ENCODE assay signal across 13 cellular contexts in genomic region chr1:205913451-205914204, GRCh38. TPM values are rescaled to one million over a fixed set of nuclear protein-coding genes. Genes with fewer than 3 reads are reported as not detected.
DNase-seq lines count a peak whose midpoint lies in the region; ATAC-seq, FAIRE-seq and TF ChIP-seq lines count a peak whose summit lies in the region.
"Had no signal": no experiment of that assay in that cellular context is flagged by ENCODE, and none has a peak within 500 bp of the region (broad histone marks: within the 10 kb centered on the region; RNA-seq: fewer than 3 reads in every experiment).

No MANE protein-coding gene starts in this region.

- ATAC-seq in HepG2 (no peak), HG03469 (IDR thresholded peaks at IDR 0.05; ENCODE audit: unreplicated experiment) (no peak), GM18858 (IDR thresholded peaks at IDR 0.05; ENCODE audit: unreplicated experiment) (no peak)
- ATAC-seq: T-helper 17 cell had no signal

- CTCF ChIA-PET in HepG2 (lab: Yijun Ruan, JAX; ENCODE audit: low intra/inter-chr PET ratio, low total read pairs), result no interaction called here
- CTCF ChIA-PET in endothelial cell of umbilical vein (lab: Charles Lee), result interaction anchor here (1.2 to 27.5 kb wide), 2 partner anchors 68 to 122 kb away, joined by 3 to 1606 read pairs; no protein-coding TSS in a partner anchor
- CTCF ChIA-PET in GM10248 (lab: Yijun Ruan, JAX), result interaction anchor here (1.0 to 9.9 kb wide), 2 partner anchors 67 to 255 kb away, joined by 3 to 228 read pairs; no protein-coding TSS in a partner anchor

- H3K4me3 ChIP-seq in liver (ENCODE audit: low read depth in 1 of 3, low read length in 3 of 3) (no peak overlapping the region), HepG2 (replicated peaks in 1 of 3; ENCODE audit: insufficient read depth in 1 of 3, low read depth in 2 of 3, low read length in 3 of 3) (no peak overlapping the region), endothelial cell of umbilical vein (replicated peaks in 1 of 3; ENCODE audit: insufficient read depth in 1 of 3, low read depth in 1 of 3, low read length in 3 of 3) (no peak overlapping the region)
- H3K4me3 ChIP-seq: right lobe of liver had no signal

- dilution Hi-C loops in endothelial cell of umbilical vein (cut with MboI; ENCODE audit: extremely low pct_ligation_motif_present, low sequenced_read_pairs), result no loop called here

- FAIRE-seq in HepG2 (lab: Jason Lieb, UNC) (no peak), endothelial cell of umbilical vein (lab: Jason Lieb, UNC) (no peak)

- BruUV-seq in HepG2 (replicated peaks; lab: Mats Ljungman, UMichigan), result no TSS peak
- no TSS peak for BruUV-seq in endothelial cell of umbilical vein (replicated peaks; lab: Mats Ljungman, UMichigan)

- DNase-seq in HepG2 (ENCODE audit: low spot score) (no peak), endothelial cell of umbilical vein (ENCODE audit: low read depth, low spot score) (peak; percentile 72), mucosa of gallbladder (ENCODE audit: low spot score) (peak; percentile 88), GM13976 (ENCODE audit: low spot score) (no peak), GM10248 (ENCODE audit: extremely low spot score) (no peak)
- DNase-seq: activated T-cell treated with anti-CD3 and anti-CD28 coated beads for 4 hours, cerebellar nuclear complex, T-helper 17 cell had no signal

- H4K20me1 ChIP-seq in HepG2 (ENCODE audit: insufficient read depth, low read length), result no peaks in the 10 kb centered on the region
- no peaks in the 10 kb centered on the region for H4K20me1 ChIP-seq in endothelial cell of umbilical vein (replicated peaks; ENCODE audit: control insufficient read depth, extremely low read depth, insufficient read depth, low read length)

- H3K79me2 ChIP-seq in HepG2 (ENCODE audit: insufficient read depth, low read length) (no peaks in the 10 kb centered on the region), endothelial cell of umbilical vein (ENCODE audit: control insufficient read depth, insufficient read depth, low read length) (no peaks in the 10 kb centered on the region)

- POLR2A ChIA-PET in HepG2 (lab: Yijun Ruan, JAX) (no interaction called here), endothelial cell of umbilical vein (lab: Charles Lee) (no interaction called here), GM10248 (lab: Yijun Ruan, JAX) (no interaction called here)

- no peak for TF ChIP-seq EP300 in HepG2 (IDR thresholded peaks at IDR 0.05; ENCODE audit: low read depth in 2 of 2, low read length in 2 of 2)
- TF ChIP-seq EP300 in HepG2 (CRISPR knock-in tag; IDR thresholded peaks at IDR 0.05; ENCODE audit: borderline replicate concordance), result no peak

- H3K9me3 ChIP-seq in liver (ENCODE audit: control insufficient read depth in 4 of 4, low read length in 3 of 4), result no peaks in the 10 kb centered on the region
- no peaks in the 10 kb centered on the region for H3K9me3 ChIP-seq in HepG2 (ENCODE audit: low read length)
- H3K9me3 ChIP-seq in endothelial cell of umbilical vein (replicated peaks; ENCODE audit: control insufficient read depth, insufficient read depth, low read length), result no peaks in the 10 kb centered on the region
- H3K9me3 ChIP-seq: right lobe of liver had no signal

- H3K27ac ChIP-seq in liver (ENCODE audit: low read depth in 1 of 2, low read length in 2 of 2) (no peak overlapping the region), HepG2 (ENCODE audit: extremely low read length, insufficient read depth, low read length) (no peak overlapping the region), endothelial cell of umbilical vein (ENCODE audit: insufficient read depth, low read depth, low read length) (no peak overlapping the region)
- H3K27ac ChIP-seq: right lobe of liver had no signal

- intact Hi-C loops in HepG2 (cut with micrococcal nuclease; ENCODE audit: unreplicated experiment), result loop anchor here (10.0 kb wide), 1 partner anchor 259 kb away; no protein-coding TSS in a partner anchor
- intact Hi-C loops in endothelial cell of umbilical vein (cut with micrococcal nuclease), result loop anchor here (10.0 kb wide), 1 partner anchor 319 kb away; no protein-coding TSS in a partner anchor

- TF ChIP-seq POLR2A in HepG2 (IDR thresholded peaks at IDR 0.05; ENCODE audit: insufficient read depth in 1 of 2, low read depth in 2 of 2, low read length in 2 of 2) (no peak), endothelial cell of umbilical vein (IDR thresholded peaks at IDR 0.05; ENCODE audit: low read depth, low read length) (no peak)

- H3K36me3 ChIP-seq in liver (ENCODE audit: control insufficient read depth in 4 of 4, insufficient read depth in 3 of 4, low read depth in 1 of 4, low read length in 3 of 4), result no peaks in the 10 kb centered on the region
- H3K36me3 ChIP-seq in HepG2 (replicated peaks in 1 of 2; ENCODE audit: control insufficient read depth in 1 of 2, insufficient read depth in 2 of 2, low read length in 2 of 2), result no peaks in the 10 kb centered on the region
- no peaks in the 10 kb centered on the region for H3K36me3 ChIP-seq in endothelial cell of umbilical vein (ENCODE audit: control insufficient read depth in 2 of 2, extremely low read depth in 1 of 2, insufficient read depth in 2 of 2, low read length in 2 of 2)
- H3K36me3 ChIP-seq: right lobe of liver had no signal

- H3K9ac ChIP-seq in liver (ENCODE audit: low read depth in 1 of 2, low read length in 2 of 2) (no peak overlapping the region), HepG2 (ENCODE audit: insufficient read depth, low read depth, low read length) (no peak overlapping the region), endothelial cell of umbilical vein (replicated peaks; ENCODE audit: extremely low read depth, insufficient read depth, low read length) (no peak overlapping the region)

- no peak overlapping the region for H2AFZ ChIP-seq in HepG2 (ENCODE audit: low read length)
- H2AFZ ChIP-seq in endothelial cell of umbilical vein (ENCODE audit: low read depth, low read length), result no peak overlapping the region

- no peak overlapping the region for H3K4me2 ChIP-seq in HepG2 (ENCODE audit: low read depth, low read length)
- H3K4me2 ChIP-seq in endothelial cell of umbilical vein (ENCODE audit: insufficient read depth, low read length), result no peak overlapping the region

- TF ChIP-seq CTCF in liver (IDR thresholded peaks at IDR 0.05; ENCODE audit: low read depth, low read length, missing input control) (no peak), HepG2 (CRISPR knock-in tag; IDR thresholded peaks at IDR 0.05) (no peak), endothelial cell of umbilical vein (IDR thresholded peaks at IDR 0.05; ENCODE audit: extremely low read depth in 1 of 2, insufficient read depth in 1 of 2, low read depth in 1 of 2, low read length in 2 of 2) (no peak), GM13976 (IDR thresholded peaks at IDR 0.05; ENCODE audit: borderline replicate concordance, control extremely low read depth, extremely low read depth, insufficient read depth, missing control alignments) (no peak), GM10248 (IDR thresholded peaks at IDR 0.05; ENCODE audit: control extremely low read depth, extremely low read depth, low read depth, missing control alignments) (no peak)

- H3K4me1 ChIP-seq in liver (ENCODE audit: control insufficient read depth in 4 of 4, insufficient read depth in 4 of 4, low read length in 3 of 4), result no peaks in the 10 kb centered on the region
- peaks cover 12% of the 10 kb centered on the region; the same call in 1 of the 2 replicates for H3K4me1 ChIP-seq in HepG2 (ENCODE audit: insufficient read depth, low read length)
- H3K4me1 ChIP-seq in endothelial cell of umbilical vein (ENCODE audit: control insufficient read depth, extremely low read depth, insufficient read depth, low read length), result no peaks in the 10 kb centered on the region
- H3K4me1 ChIP-seq: right lobe of liver had no signal

- in situ Hi-C loops in HepG2 (cut with HindIII; ENCODE audit: extremely low pct_ligation_motif_present, low pct_unique_long_range_greater_than_20kb), result loop anchor here (5.0 to 10.0 kb wide), 2 partner anchors 121 to 191 kb away; no protein-coding TSS in a partner anchor
- in situ Hi-C loops in GM13976 (cut with MboI; ENCODE audit: low sequenced_read_pairs, unreplicated experiment), result loop anchor here (10.0 kb wide), 1 partner anchor 119 kb away; no protein-coding TSS in a partner anchor

- 43% methylated on average over 4 of the region's 4 CpGs for WGBS in liver
- WGBS in HepG2 (ENCODE audit: low lambda C conversion rate), result 5% methylated on average over 4 of the region's 4 CpGs

- H3K27me3 ChIP-seq in liver (ENCODE audit: control insufficient read depth in 4 of 4, insufficient read depth in 4 of 4, low read length in 3 of 4) (peaks cover 0 to 3% (median 0%) of the 10 kb centered on the region in 4 donors), HepG2 (ENCODE audit: control insufficient read depth in 1 of 2, insufficient read depth in 2 of 2, low read length in 2 of 2) (peaks cover 0 to 3% of the 10 kb centered on the region in 2 experiments; a peak in 1 of 5 replicates), endothelial cell of umbilical vein (ENCODE audit: control insufficient read depth in 2 of 2, insufficient read depth in 2 of 2, low read length in 2 of 2) (peaks cover 6 to 10% of the 10 kb centered on the region in 2 experiments)
- H3K27me3 ChIP-seq: right lobe of liver had no signal

- H3K9me1 ChIP-seq in endothelial cell of umbilical vein (replicated peaks; ENCODE audit: control insufficient read depth, extremely low read depth, insufficient read depth, low read length), result no peaks in the 10 kb centered on the region

- TF ChIP-seq RAD21 in liver (IDR thresholded peaks at IDR 0.05), result no peak
- TF ChIP-seq RAD21 in HepG2 (CRISPR knock-in tag; IDR thresholded peaks at IDR 0.05), result no peak

RNA-seq across cellular contexts. Expression of gene SLC26A9, which starts 29.6 kb away (rescaled TPM):
- total RNA-seq in liver (not detected), HepG2 (2016; rRNA removed; fragmentation: Illumina TruSeq; extraction: Trizol) (0.04 and 0.15 TPM in 2 replicates), endothelial cell of umbilical vein (0.12 and 0.20 TPM in 2 replicates), mucosa of gallbladder (1.3 TPM)
- polyA plus RNA-seq in liver (not detected), HepG2 (2011; rRNA removed) (0.03 and 0.11 TPM in 2 replicates), endothelial cell of umbilical vein (0.08 and 0.10 TPM in 2 replicates)
- not detected in 2 replicates for total RNA-seq in HepG2 (2016; cell fraction: cytosol; rRNA removed; fragmentation: Illumina TruSeq; extraction: Trizol; ENCODE audit: low read depth)
- 0.04 TPM in 1 of 2 replicates, not detected in the other for total RNA-seq in HepG2 (2016; cell fraction: insoluble cytoplasmic fraction; rRNA removed; fragmentation: Illumina TruSeq; extraction: Trizol)
- total RNA-seq in HepG2 (2016; cell fraction: membrane; rRNA removed; fragmentation: Illumina TruSeq; extraction: Trizol), result 0.06 TPM in 1 of 2 replicates, not detected in the other
- 0.09 TPM in 1 of 2 replicates, not detected in the other for total RNA-seq in HepG2 (2016; cell fraction: nucleus; rRNA removed; fragmentation: Illumina TruSeq; extraction: Trizol)
- 0.03 TPM in 2 replicates for polyA plus RNA-seq in HepG2 (2011; cell fraction: cytosol; rRNA removed)
- polyA plus RNA-seq in HepG2 (2011; cell fraction: nucleus; rRNA removed), result 0.19 and 0.43 TPM in 2 replicates
- 0.04 TPM in 1 of 2 replicates, not detected in the other for polyA plus RNA-seq in HepG2 (2012)
- polyA plus RNA-seq in HepG2 (2016; cell fraction: cytosol; fragmentation: Illumina TruSeq; extraction: Trizol; ENCODE audit: low read depth), result not detected in 2 replicates
- polyA plus RNA-seq in HepG2 (2016; cell fraction: insoluble cytoplasmic fraction; fragmentation: Illumina TruSeq; extraction: Trizol; ENCODE audit: low read depth), result 0.09 TPM in 1 of 2 replicates, not detected in the other
- polyA plus RNA-seq in HepG2 (2016; cell fraction: membrane; fragmentation: Illumina TruSeq; extraction: Trizol; ENCODE audit: low read depth), result 0.07 and 0.13 TPM in 2 replicates
- 0.40 and 0.41 TPM in 2 replicates for polyA plus RNA-seq in HepG2 (2016; cell fraction: nucleus; fragmentation: Illumina TruSeq; extraction: Trizol; ENCODE audit: insufficient read depth, low read depth)
- 0.02 and 0.09 TPM in 2 replicates for polyA minus RNA-seq in HepG2 (2011; rRNA and poly(A)+ RNA removed; ENCODE audit: low replicate concordance)
- not detected in 2 replicates for polyA minus RNA-seq in HepG2 (2011; cell fraction: cytosol; rRNA and poly(A)+ RNA removed)
- polyA minus RNA-seq in HepG2 (2011; cell fraction: nucleus; rRNA and poly(A)+ RNA removed), result 0.39 TPM in 1 of 2 replicates, not detected in the other
- polyA plus RNA-seq in endothelial cell of umbilical vein (2011; cell fraction: cytosol; rRNA removed), result 0.06 and 0.10 TPM in 2 replicates
- 0.56 and 0.97 TPM in 2 replicates for polyA plus RNA-seq in endothelial cell of umbilical vein (2011; cell fraction: nucleus; rRNA removed)
- polyA plus RNA-seq in endothelial cell of umbilical vein (2012), result 0.14 and 0.28 TPM in 2 replicates
- 1.3 TPM in 1 of 2 replicates, not detected in the other for polyA minus RNA-seq in endothelial cell of umbilical vein
- polyA minus RNA-seq in endothelial cell of umbilical vein (2011; cell fraction: cytosol; rRNA and poly(A)+ RNA removed), result not detected
- not detected in 2 replicates for polyA minus RNA-seq in endothelial cell of umbilical vein (2011; cell fraction: nucleus; rRNA and poly(A)+ RNA removed)
- total RNA-seq: T-helper 17 cell had no signal
- polyA plus RNA-seq: BJ had no signal

Comparison
In these comparisons a context has a peak if more than half of its experiments do, and no peak if none do; other contexts are left out.
1. DNase-seq: peak in endothelial cell of umbilical vein (single experiment) and mucosa of gallbladder (single experiment); none in HepG2 (single experiment), GM13976 (single experiment) and GM10248 (single experiment).